ENCODE assay signal across 12 cellular contexts in the genomic region with DNA sequence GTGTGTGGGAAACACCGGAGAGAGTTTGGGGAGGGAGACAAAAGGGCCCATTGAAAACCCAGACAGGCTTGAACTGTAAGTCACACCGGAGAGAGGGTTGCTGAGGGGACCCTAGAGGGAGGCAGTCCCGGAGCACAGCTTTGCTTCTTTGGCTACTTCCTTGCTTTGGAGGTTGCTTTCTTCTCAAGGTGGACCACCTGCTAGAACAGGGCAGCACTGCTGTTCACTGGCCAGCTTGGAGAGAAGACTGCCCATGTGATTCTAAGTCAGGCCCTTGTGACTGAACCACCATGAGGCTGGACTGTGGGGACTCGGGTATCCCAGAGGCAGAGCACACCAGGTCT. TPM values are rescaled to one million over a fixed set of nuclear protein-coding genes. Genes with fewer than 3 reads are reported as not detected.
DNase-seq lines count a peak whose midpoint lies in the region; ATAC-seq and TF ChIP-seq lines count a peak whose summit lies in the region.
"Had no signal": no experiment of that assay in that cellular context is flagged by ENCODE, and none has a peak within 500 bp of the region (broad histone marks: within the 10 kb centered on the region; RNA-seq: fewer than 3 reads in every experiment).

No MANE protein-coding gene starts in this region.

- no peaks in the 10 kb centered on the region for H3K36me3 Mint-ChIP-seq in stimulated activated naive CD8-positive, alpha-beta T cell treated with anti-CD3 and anti-CD28 coated beads, Interleukin-15, Interleukin-2, amounts not matched to agents 100 ng/mL and 50 ng/mL, for 24 hours (ENCODE audit: low read depth)
- no peaks in the 10 kb centered on the region for H3K36me3 Mint-ChIP-seq in neural crest cell (ENCODE audit: low read depth)

- no peaks in the 10 kb centered on the region for H4K20me1 ChIP-seq in mammary epithelial cell (ENCODE audit: insufficient read depth, low read length)

- CTCF ChIA-PET in mammary epithelial cell (lab: Charles Lee; ENCODE audit: low non-redundant PET), result no interaction called here

- H3K4me1 ChIP-seq in mammary epithelial cell (ENCODE audit: insufficient read depth, low read length), result peaks cover 3% of the 10 kb centered on the region

- no peak for DNase-seq in stimulated activated naive CD8-positive, alpha-beta T cell treated with anti-CD3 and anti-CD28 coated beads, Interleukin-15, Interleukin-2, amounts not matched to agents 100 U/mL and 50 U/mL, for 24 hours
- DNase-seq in mammary epithelial cell, result no peak
- no peak for DNase-seq in neural crest cell (ENCODE audit: low read depth, low spot score)
- DNase-seq in left colon, result no peak
- no peak for DNase-seq in G401 (ENCODE audit: low spot score)
- DNase-seq in KBM-7, result no peak
- DNase-seq: NCI-H446 treated with DMSO at 0.1 percent for 48 hours; stimulated activated CD4-positive, alpha-beta T cell treated with anti-CD3 and anti-CD28 coated beads, Interleukin-12 subunit alpha, Interleukin-12 subunit beta, amount 100 ng/mL, for 4 hours had no signal

- no peak overlapping the region for H3K27ac ChIP-seq in mammary epithelial cell (ENCODE audit: insufficient read depth, low read depth, low read length)
- H3K27ac ChIP-seq: HL-60 had no signal

- in situ Hi-C loops in mammary epithelial cell (cut with MboI; ENCODE audit: low sequenced_read_pairs in 2 of 2) (no loop called here), G401 (cut with HindIII; ENCODE audit: low sequenced_read_pairs) (no loop called here), KBM-7 (cut with MboI; ENCODE audit: low pct_unique_long_range_greater_than_20kb, low sequenced_read_pairs) (no loop called here)

- peak overlapping the region; percentile 66 for H2AFZ ChIP-seq in mammary epithelial cell (ENCODE audit: low read depth, low read length)

- H3K4me3 Mint-ChIP-seq in stimulated activated naive CD8-positive, alpha-beta T cell treated with anti-CD3 and anti-CD28 coated beads, Interleukin-15, Interleukin-2, amounts not matched to agents 100 ng/mL and 50 ng/mL, for 24 hours, result no peak overlapping the region
- no peak overlapping the region for H3K4me3 Mint-ChIP-seq in neural crest cell

- dilution Hi-C loops in mammary epithelial cell (cut with HindIII; ENCODE audit: low sequenced_read_pairs), result no loop called here

- H3K9me3 Mint-ChIP-seq in stimulated activated naive CD8-positive, alpha-beta T cell treated with anti-CD3 and anti-CD28 coated beads, Interleukin-15, Interleukin-2, amounts not matched to agents 100 ng/mL and 50 ng/mL, for 24 hours, result no peaks in the 10 kb centered on the region
- no peaks in the 10 kb centered on the region for H3K9me3 Mint-ChIP-seq in neural crest cell

- H3K27me3 ChIP-seq in mammary epithelial cell (ENCODE audit: insufficient read depth, low read length), result no peaks in the 10 kb centered on the region

- H3K27me3 Mint-ChIP-seq in stimulated activated naive CD8-positive, alpha-beta T cell treated with anti-CD3 and anti-CD28 coated beads, Interleukin-15, Interleukin-2, amounts not matched to agents 100 ng/mL and 50 ng/mL, for 24 hours, result no peaks in the 10 kb centered on the region
- peaks cover 4% of the 10 kb centered on the region for H3K27me3 Mint-ChIP-seq in neural crest cell (ENCODE audit: low read depth)

- no peaks in the 10 kb centered on the region for H3K79me2 ChIP-seq in mammary epithelial cell (ENCODE audit: insufficient read depth, low read length)

- ATAC-seq in stimulated activated naive CD8-positive, alpha-beta T cell treated with anti-CD3 and anti-CD28 coated beads, Interleukin-15, Interleukin-2, amounts not matched to agents 100 U/mL and 50 U/mL, for 24 hours, result no peak
- ATAC-seq in left colon, result no peak
- no peak for ATAC-seq in HG03469 (IDR thresholded peaks at IDR 0.05; ENCODE audit: unreplicated experiment)

- H3K27ac Mint-ChIP-seq in stimulated activated naive CD8-positive, alpha-beta T cell treated with anti-CD3 and anti-CD28 coated beads, Interleukin-15, Interleukin-2, amounts not matched to agents 100 ng/mL and 50 ng/mL, for 24 hours, result peak overlapping the region; percentile 89
- peak overlapping the region; percentile 35 for H3K27ac Mint-ChIP-seq in neural crest cell (ENCODE audit: unreplicated experiment)

- no peaks in the 10 kb centered on the region for H3K9me3 ChIP-seq in mammary epithelial cell (replicated peaks; ENCODE audit: insufficient read depth, low read length)

- no peak overlapping the region for H3K4me2 ChIP-seq in mammary epithelial cell (ENCODE audit: insufficient read depth, low read depth, low read length)

- no peak overlapping the region for H3K4me3 ChIP-seq in mammary epithelial cell (replicated peaks in 1 of 3; ENCODE audit: insufficient read depth in 1 of 3, low read depth in 2 of 3, low read length in 3 of 3)

- WGBS in mammary epithelial cell (ENCODE audit: low coverage, missing lambda C conversion rate), result 23% methylated on average over 4 of the region's 4 CpGs

- H3K9ac ChIP-seq in mammary epithelial cell (ENCODE audit: insufficient read depth, low read length), result no peak overlapping the region

- peaks cover 32% of the 10 kb centered on the region for H3K4me1 Mint-ChIP-seq in stimulated activated naive CD8-positive, alpha-beta T cell treated with anti-CD3 and anti-CD28 coated beads, Interleukin-15, Interleukin-2, amounts not matched to agents 100 ng/mL and 50 ng/mL, for 24 hours (ENCODE audit: low read depth)
- H3K4me1 Mint-ChIP-seq in neural crest cell, result peaks cover 17% of the 10 kb centered on the region

- TF ChIP-seq CTCF in mammary epithelial cell (conservative IDR thresholded peaks at IDR 0.05 in 1 of 2, IDR thresholded peaks at IDR 0.05 in 1 of 2; ENCODE audit: extremely low read depth in 1 of 2, insufficient read depth in 1 of 2, low read depth in 1 of 2, low read length in 2 of 2), result no peak
- TF ChIP-seq CTCF in neural crest cell (conservative IDR thresholded peaks at IDR 0.05), result no peak

- intact Hi-C loops in mammary epithelial cell (cut with micrococcal nuclease), result no loop called here
- intact Hi-C loops in left colon (cut with DNase I, micrococcal nuclease), result no loop called here

- no peaks in the 10 kb centered on the region for H3K36me3 ChIP-seq in mammary epithelial cell (ENCODE audit: insufficient read depth, low read length)

- BruUV-seq in mammary epithelial cell (replicated peaks; lab: Mats Ljungman, UMichigan), result no TSS peak

RNA-seq across cellular contexts. Expression of gene ACTG2, which starts 4.4 kb away (rescaled TPM):
- 100 to 1,000 TPM in 1 of 2 donors, 1 to 10 TPM in 1; 2.2 to 365 TPM for total RNA-seq in mammary epithelial cell
- 1.0 TPM for polyA plus RNA-seq in mammary epithelial cell
- polyA minus RNA-seq in mammary epithelial cell, result not detected
- 0.39 TPM in 1 of 2 replicates, not detected in the other for total RNA-seq in neural crest cell
- total RNA-seq in left colon, result 100 to 1,000 TPM in 1 of 2 donors, 10 to 100 TPM in 1; 14.7 to 765 TPM
- not detected in 2 replicates for total RNA-seq in G401 (2014; rRNA removed; shearing (Covaris generic))
- total RNA-seq: H4 had no signal

RNA-seq across cellular contexts. Expression of gene DGUOK, which starts 29.5 kb away (rescaled TPM):
- total RNA-seq in mammary epithelial cell (10 to 100 TPM; 56.3 to 78.2 TPM), neural crest cell (97.7 and 100 TPM in 2 replicates), left colon (10 to 100 TPM; 47.4 to 52.6 TPM)
- 96.6 TPM for polyA plus RNA-seq in mammary epithelial cell
- polyA minus RNA-seq in mammary epithelial cell, result 80.2 TPM
- total RNA-seq in G401 (2014; rRNA removed; shearing (Covaris generic)), result 57.2 and 68.9 TPM in 2 replicates
